Comparison of ENCODE assay signal across 8 cellular contexts in genomic region chr22:41589601-41590365, GRCh38. TPM values are rescaled to one million over a fixed set of nuclear protein-coding genes. Genes with fewer than 3 reads are reported as not detected.
A peak's percentile ranks its signal among the peaks of the same experiment; 100 is the strongest.
DNase-seq lines count a peak whose midpoint lies in the region; ATAC-seq lines count a peak whose summit lies in the region.

Gene PMM1 (minus strand): TSS chr22:41589840. CDS start chr22:41589805, 35 bp downstream.

- peak within 1 kb of the TSS; percentile 78 to 97 (median 93) for H3K4me3 Mint-ChIP-seq in CD8-positive, alpha-beta memory T cell

- H3K27ac Mint-ChIP-seq in CD8-positive, alpha-beta memory T cell = peak within 1 kb of the TSS; percentile 11 to 93 (median 87)

- ATAC-seq in GM19468 (IDR thresholded peaks at IDR 0.05; ENCODE audit: extremely low read depth, unreplicated experiment) = peak; percentile 77

- no peaks in the 10 kb centered on the region for H3K27me3 ChIP-seq in CD8-positive, alpha-beta memory T cell (ENCODE audit: insufficient read depth, low read length, poor library complexity, severe bottlenecking)

- H3K4me1 ChIP-seq in CD8-positive, alpha-beta memory T cell (ENCODE audit: insufficient read depth, low read length) = peaks cover 9% of the 10 kb centered on the region

- H3K4me1 Mint-ChIP-seq in CD8-positive, alpha-beta memory T cell = peaks cover 13 to 30% (median 23%) of the 10 kb centered on the region in 3 donors

- peak within 1 kb of the TSS; percentile 90 for H3K4me3 ChIP-seq in CD8-positive, alpha-beta memory T cell (ENCODE audit: low read length)

- peak within 1 kb of the TSS; percentile 72 for H3K27ac ChIP-seq in CD8-positive, alpha-beta memory T cell (ENCODE audit: low read depth, low read length)

- H3K9me3 Mint-ChIP-seq in CD8-positive, alpha-beta memory T cell = no peaks in the 10 kb centered on the region

- POLR2A ChIA-PET in CD8-positive, alpha-beta memory T cell (lab: Charles Lee) = interaction anchor here (0.5 to 2.7 kb wide), 12 partner anchors 9 to 303 kb away, joined by 3 to 48 read pairs (median 5); partner anchors contain the start of genes ACO2, DESI1, PHF5A and POLR3H

- no peaks in the 10 kb centered on the region for H3K27me3 Mint-ChIP-seq in CD8-positive, alpha-beta memory T cell

- H3K36me3 ChIP-seq in CD8-positive, alpha-beta memory T cell (ENCODE audit: insufficient read depth, low read length) = peaks cover 2% of the 10 kb centered on the region

- DNase-seq in CD8-positive, alpha-beta memory T cell = peak; percentile 100
- DNase-seq in HS-5 (ENCODE audit: low read depth) (peak; percentile 97), lung microvascular endothelial cell (ENCODE audit: low read depth in 2 of 2) (peak; percentile 99 to 100)
- DNase-seq in NK-92 treated with Interleukin-12 subunit alpha and Interleukin-12 subunit beta, amount 100 ng/mL, for 24 hours (lab: John Stamatoyannopoulos, UW) = peak; percentile 100
- peak; percentile 100 for DNase-seq in activated CD8-positive, alpha-beta memory T cell treated with anti-CD3 and anti-CD28 coated beads for 24 hours
- peak; percentile 100 for DNase-seq in effector CD8-positive, alpha-beta T cell (lab: John Stamatoyannopoulos, UW)
- peak; percentile 100 for DNase-seq in stimulated activated CD4-positive, alpha-beta T cell treated with anti-CD3 and anti-CD28 coated beads, TNF-alpha, amount 100 ng/mL, for 48 hours (ENCODE audit: low read depth in 3 of 3)

- no peaks in the 10 kb centered on the region for H3K9me3 ChIP-seq in CD8-positive, alpha-beta memory T cell (ENCODE audit: low read length)

- CTCF ChIA-PET in CD8-positive, alpha-beta memory T cell (lab: Charles Lee) = interaction anchor here (0.9 to 1.7 kb wide), 9 partner anchors 9 to 121 kb away, joined by 3 to 7 read pairs (median 3); partner anchors contain the start of genes ACO2, DESI1, PHF5A and XRCC6

- peaks cover 0 to 14% (median 0%) of the 10 kb centered on the region in 3 donors for H3K36me3 Mint-ChIP-seq in CD8-positive, alpha-beta memory T cell

RNA-seq across cellular contexts. Expression of gene PMM1, which starts in this region (rescaled TPM):
- 10 to 100 TPM; 27.5 to 33.2 TPM for total RNA-seq in CD8-positive, alpha-beta memory T cell
- 33.3 TPM for polyA plus RNA-seq in CD8-positive, alpha-beta memory T cell
- 2.2 and 2.6 TPM in 2 replicates for total RNA-seq in lung microvascular endothelial cell

Comparison
In these comparisons a context has a peak if more than half of its experiments do, and no peak if none do; other contexts are left out.
1. Peak in every context shown above with its lines: DNase-seq, ATAC-seq, H3K4me3 ChIP-seq and H3K27ac ChIP-seq.